ENCODE assay signal across 30 cellular contexts in genomic region chr6:54632984-54633565, GRCh38.
"Had no signal": no experiment of that assay in that cellular context is flagged by ENCODE, and none has a peak within 500 bp of the region (broad histone marks: within the 10 kb centered on the region; RNA-seq: fewer than 3 reads in every experiment).

No MANE protein-coding gene starts in this region.

- H3K4me3 Mint-ChIP-seq: activated CD4-positive, alpha-beta T cell treated with anti-CD3 and anti-CD28 coated beads for 36 hours; activated T-cell treated with anti-CD3 and anti-CD28 coated beads, Interleukin-2, amount 50 U/mL, for 72 hours; dendritic cell treated with granulocyte-macrophage colony-stimulating factor and Interleukin-4, amounts not matched to agents 40 ng/mL and 50 ng/mL, for 4 days; naive B cell; stimulated activated naive B cell treated with anti-CD40 and anti-IgM and Interleukin-4, amounts not matched to agents 10 μg/mL and 1 μg/mL and 100 μg/mL, for 72 hours; T-helper 2 cell treated with Interferon-gamma antibody and Interleukin-4, amounts not matched to agents 5 μg/mL and 100 μg/mL, for 36 hours had no signal

- ATAC-seq: activated CD4-positive, alpha-beta T cell treated with anti-CD3 and anti-CD28 coated beads for 36 hours; activated naive CD4-positive, alpha-beta T cell treated with anti-CD3 and anti-CD28 coated beads, Interleukin-2, amount 50 U/mL, for 72 hours; activated T-cell treated with anti-CD3 and anti-CD28 coated beads, Interleukin-2, amount 50 U/mL, for 72 hours; heart right ventricle; stimulated activated naive B cell treated with anti-CD40 and anti-IgM and Interleukin-4, amounts not matched to agents 10 μg/mL and 1 μg/mL and 100 μg/mL, for 72 hours had no signal

- DNase-seq: activated CD4-positive, alpha-beta T cell treated with anti-CD3 and anti-CD28 coated beads for 36 hours; activated CD4-positive, alpha-beta T cell treated with anti-CD3 and anti-CD28 coated beads, Interleukin-2, amount 50 U/mL, for 4 hours; activated CD4-positive, CD25-positive, alpha-beta regulatory T cell; activated naive CD4-positive, alpha-beta T cell; activated T-cell treated with anti-CD3 and anti-CD28 coated beads for 4 hours; activated T-cell treated with anti-CD3 and anti-CD28 coated beads, Interleukin-2, amount 50 U/mL, for 72 hours; central memory CD4-positive, alpha-beta T cell; effector CD4-positive, alpha-beta T cell; esophagus squamous epithelium; foreskin melanocyte; heart right ventricle; left ventricle myocardium inferior; mammary epithelial cell; naive B cell; ovary; retina; sigmoid colon; stimulated activated CD4-positive, alpha-beta T cell treated with anti-CD3 and anti-CD28 coated beads, Interleukin-15, amount 100 ng/mL, for 24 hours; stimulated activated CD4-positive, alpha-beta T cell treated with anti-CD3 and anti-CD28 coated beads, Interleukin-2, amount 100 ng/mL, for 24 hours; stimulated activated naive B cell treated with anti-CD40 and anti-IgM and Interleukin-4, amounts not matched to agents 10 μg/mL and 1 μg/mL and 100 μg/mL, for 72 hours; stomach; tibial artery had no signal

- H3K27ac Mint-ChIP-seq: activated CD4-positive, alpha-beta T cell treated with anti-CD3 and anti-CD28 coated beads for 36 hours; activated naive CD4-positive, alpha-beta T cell treated with anti-CD3 and anti-CD28 coated beads, Interleukin-2, amount 50 U/mL, for 72 hours; activated T-cell treated with anti-CD3 and anti-CD28 coated beads, Interleukin-2, amount 50 U/mL, for 72 hours; dendritic cell treated with granulocyte-macrophage colony-stimulating factor and Interleukin-4, amounts not matched to agents 40 ng/mL and 50 ng/mL, for 4 days; naive B cell; stimulated activated naive B cell treated with anti-CD40 and anti-IgM and Interleukin-4, amounts not matched to agents 10 μg/mL and 1 μg/mL and 100 μg/mL, for 72 hours; T-helper 2 cell treated with Interferon-gamma antibody and Interleukin-4, amounts not matched to agents 5 μg/mL and 100 μg/mL, for 36 hours had no signal

- H3K27me3 ChIP-seq: breast epithelium, esophagus squamous epithelium, heart right ventricle, ovary, sigmoid colon, stomach, tibial artery had no signal

- H3K4me3 ChIP-seq: breast epithelium, esophagus squamous epithelium, heart right ventricle, left ventricle myocardium inferior, ovary, prostate gland, sigmoid colon, stomach, tibial artery had no signal

- H3K27me3 Mint-ChIP-seq: activated CD4-positive, alpha-beta T cell treated with anti-CD3 and anti-CD28 coated beads for 36 hours; dendritic cell treated with granulocyte-macrophage colony-stimulating factor and Interleukin-4, amounts not matched to agents 40 ng/mL and 50 ng/mL, for 4 days; naive B cell; stimulated activated naive B cell treated with anti-CD40 and anti-IgM and Interleukin-4, amounts not matched to agents 10 μg/mL and 1 μg/mL and 100 μg/mL, for 72 hours had no signal

- H3K36me3 ChIP-seq: breast epithelium, esophagus squamous epithelium, heart right ventricle, left ventricle myocardium inferior, ovary, prostate gland, sigmoid colon, stomach, tibial artery had no signal

- H3K27ac ChIP-seq: breast epithelium, epithelial cell of prostate, esophagus squamous epithelium, heart right ventricle, left ventricle myocardium inferior, ovary, prostate gland, sigmoid colon, stomach, tibial artery had no signal

- H3K36me3 Mint-ChIP-seq: activated naive CD4-positive, alpha-beta T cell treated with anti-CD3 and anti-CD28 coated beads, Interleukin-2, amount 50 U/mL, for 72 hours; naive B cell; stimulated activated naive B cell treated with anti-CD40 and anti-IgM and Interleukin-4, amounts not matched to agents 10 μg/mL and 1 μg/mL and 100 μg/mL, for 72 hours had no signal

- FAIRE-seq: endometrium, islet of Langerhans had no signal

- H3K4me1 ChIP-seq: breast epithelium, esophagus squamous epithelium, heart right ventricle, left ventricle myocardium inferior, prostate gland, sigmoid colon, stomach had no signal

- H3K9me3 Mint-ChIP-seq: dendritic cell treated with granulocyte-macrophage colony-stimulating factor and Interleukin-4, amounts not matched to agents 40 ng/mL and 50 ng/mL, for 4 days; T-helper 2 cell treated with Interferon-gamma antibody and Interleukin-4, amounts not matched to agents 5 μg/mL and 100 μg/mL, for 36 hours had no signal

- H3K9me3 ChIP-seq: breast epithelium, esophagus squamous epithelium, heart right ventricle, left ventricle myocardium inferior, ovary, prostate gland, sigmoid colon, stomach, tibial artery had no signal

- H3K4me1 Mint-ChIP-seq: activated CD4-positive, alpha-beta T cell treated with anti-CD3 and anti-CD28 coated beads for 36 hours; naive B cell; stimulated activated naive B cell treated with anti-CD40 and anti-IgM and Interleukin-4, amounts not matched to agents 10 μg/mL and 1 μg/mL and 100 μg/mL, for 72 hours had no signal
